In the genomic region with DNA sequence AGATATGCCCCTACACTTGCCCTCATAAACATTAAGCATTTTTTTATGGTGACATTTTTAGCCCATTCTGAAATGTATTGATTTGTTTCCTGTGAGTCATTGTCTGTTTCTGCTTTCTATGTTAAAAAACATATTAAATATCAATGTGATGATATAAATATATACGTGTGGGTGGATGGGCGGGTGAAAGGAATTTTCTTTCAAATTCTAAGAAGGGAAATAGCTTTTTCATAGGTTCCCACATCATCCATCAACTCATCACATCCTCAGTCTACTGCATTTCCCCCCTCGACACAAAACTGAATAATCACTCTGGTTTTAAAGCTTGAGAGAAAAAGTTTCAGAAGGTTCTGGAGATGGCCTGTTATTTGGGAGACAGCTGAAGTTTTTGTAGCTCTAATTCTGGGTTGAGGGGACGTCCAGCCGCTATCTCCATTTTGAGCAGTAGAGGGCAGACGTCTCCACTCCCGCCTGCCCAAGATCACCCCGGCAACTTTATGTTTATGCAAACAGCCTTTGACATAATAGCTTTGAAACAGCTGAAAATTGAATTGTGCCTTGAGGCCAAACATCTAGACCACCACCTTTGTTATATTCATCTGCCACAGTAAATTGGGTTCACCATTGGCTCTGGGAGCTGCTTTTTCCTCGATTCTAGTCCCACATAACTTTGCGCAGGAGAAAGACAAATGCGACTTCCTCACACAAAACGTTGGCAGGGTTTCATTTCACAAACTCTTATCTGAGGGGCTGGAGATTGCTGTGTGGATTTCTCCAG, we compare ENCODE assay signal across 1 cellular context.
TF ChIP-seq lines count a peak whose summit lies in the region.

No MANE protein-coding gene starts in this region.

TF ChIP-seq in K562, 482 proteins besides CTCF, POLR2A, EP300 and RAD21 (continued from another document):
- TF ChIP-seq, protein P1, sequence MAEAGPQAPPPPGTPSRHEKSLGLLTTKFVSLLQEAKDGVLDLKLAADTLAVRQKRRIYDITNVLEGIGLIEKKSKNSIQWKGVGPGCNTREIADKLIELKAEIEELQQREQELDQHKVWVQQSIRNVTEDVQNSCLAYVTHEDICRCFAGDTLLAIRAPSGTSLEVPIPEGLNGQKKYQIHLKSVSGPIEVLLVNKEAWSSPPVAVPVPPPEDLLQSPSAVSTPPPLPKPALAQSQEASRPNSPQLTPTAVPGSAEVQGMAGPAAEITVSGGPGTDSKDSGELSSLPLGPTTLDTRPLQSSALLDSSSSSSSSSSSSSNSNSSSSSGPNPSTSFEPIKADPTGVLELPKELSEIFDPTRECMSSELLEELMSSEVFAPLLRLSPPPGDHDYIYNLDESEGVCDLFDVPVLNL (CRISPR knock-in tag; IDR thresholded peaks at IDR 0.05; ENCODE audit: low read depth), result no peak
- no peak for TF ChIP-seq CGGBP1 (CRISPR knock-in tag; IDR thresholded peaks at IDR 0.05)
- TF ChIP-seq ZBTB17 (CRISPR knock-in tag; IDR thresholded peaks at IDR 0.05), result no peak
- TF ChIP-seq CBFA2T3 (IDR thresholded peaks at IDR 0.05), result no peak
- no peak for TF ChIP-seq ZNF282 (CRISPR knock-in tag; IDR thresholded peaks at IDR 0.05)
- no peak for TF ChIP-seq ZNF239 (CRISPR knock-in tag; IDR thresholded peaks at IDR 0.05)
- no peak for TF ChIP-seq ZBTB8A (IDR thresholded peaks at IDR 0.05; ENCODE audit: partially characterized antibody)
- no peak for TF ChIP-seq TOE1 (IDR thresholded peaks at IDR 0.05; ENCODE audit: borderline replicate concordance)
- no peak for TF ChIP-seq TOE1 (CRISPR knock-in tag; IDR thresholded peaks at IDR 0.05; ENCODE audit: borderline replicate concordance, low read depth)
- TF ChIP-seq LCOR (CRISPR knock-in tag; IDR thresholded peaks at IDR 0.05), result no peak
- TF ChIP-seq RFX1 (IDR thresholded peaks at IDR 0.05), result peak; percentile 74
- TF ChIP-seq HSF4 (CRISPR knock-in tag; IDR thresholded peaks at IDR 0.05; ENCODE audit: borderline replicate concordance), result no peak
- no peak for TF ChIP-seq ESRRB (CRISPR knock-in tag; IDR thresholded peaks at IDR 0.05; ENCODE audit: borderline replicate concordance)
- TF ChIP-seq, protein P2, sequence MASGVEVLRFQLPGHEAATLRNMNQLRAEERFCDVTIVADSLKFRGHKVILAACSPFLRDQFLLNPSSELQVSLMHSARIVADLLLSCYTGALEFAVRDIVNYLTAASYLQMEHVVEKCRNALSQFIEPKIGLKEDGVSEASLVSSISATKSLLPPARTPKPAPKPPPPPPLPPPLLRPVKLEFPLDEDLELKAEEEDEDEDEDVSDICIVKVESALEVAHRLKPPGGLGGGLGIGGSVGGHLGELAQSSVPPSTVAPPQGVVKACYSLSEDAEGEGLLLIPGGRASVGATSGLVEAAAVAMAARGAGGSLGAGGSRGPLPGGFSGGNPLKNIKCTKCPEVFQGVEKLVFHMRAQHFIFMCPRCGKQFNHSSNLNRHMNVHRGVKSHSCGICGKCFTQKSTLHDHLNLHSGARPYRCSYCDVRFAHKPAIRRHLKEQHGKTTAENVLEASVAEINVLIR (CRISPR knock-in tag; IDR thresholded peaks at IDR 0.05), result no peak
- TF ChIP-seq FIP1L1 (IDR thresholded peaks at IDR 0.05; ENCODE audit: low read depth, low read length, poor library complexity, severe bottlenecking), result no peak
- TF ChIP-seq XRCC5 (IDR thresholded peaks at IDR 0.05; ENCODE audit: low read depth, low read length), result 0 out of 2 replicates have a peak, but pooled peaks have one; percentile 36
- TF ChIP-seq, protein P3, sequence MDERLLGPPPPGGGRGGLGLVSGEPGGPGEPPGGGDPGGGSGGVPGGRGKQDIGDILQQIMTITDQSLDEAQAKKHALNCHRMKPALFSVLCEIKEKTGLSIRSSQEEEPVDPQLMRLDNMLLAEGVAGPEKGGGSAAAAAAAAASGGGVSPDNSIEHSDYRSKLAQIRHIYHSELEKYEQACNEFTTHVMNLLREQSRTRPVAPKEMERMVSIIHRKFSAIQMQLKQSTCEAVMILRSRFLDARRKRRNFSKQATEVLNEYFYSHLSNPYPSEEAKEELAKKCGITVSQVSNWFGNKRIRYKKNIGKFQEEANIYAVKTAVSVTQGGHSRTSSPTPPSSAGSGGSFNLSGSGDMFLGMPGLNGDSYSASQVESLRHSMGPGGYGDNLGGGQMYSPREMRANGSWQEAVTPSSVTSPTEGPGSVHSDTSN (CRISPR knock-in tag; IDR thresholded peaks at IDR 0.05; ENCODE audit: low read depth), result no peak
- TF ChIP-seq, protein P3 (tag; conservative IDR thresholded peaks at IDR 0.05; ENCODE audit: low read depth), result no peak
- TF ChIP-seq ZNF165 (CRISPR knock-in tag; IDR thresholded peaks at IDR 0.05; ENCODE audit: borderline replicate concordance), result no peak
- peak; percentile 32 to 45; a peak in 3 of 4 replicates for TF ChIP-seq NRF1 (conservative IDR thresholded peaks at IDR 0.05 in 1 of 2, IDR thresholded peaks at IDR 0.05 in 1 of 2)
- peak; percentile 28; the same call in 1 of the 2 replicates for TF ChIP-seq SPI1 (IDR thresholded peaks at IDR 0.05; ENCODE audit: borderline replicate concordance, low read depth, low read length)
- TF ChIP-seq BMI1 (IDR thresholded peaks at IDR 0.05; ENCODE audit: low read length), result peak; percentile 55
- TF ChIP-seq ZNF354B (CRISPR knock-in tag; IDR thresholded peaks at IDR 0.05), result no peak
- no peak for TF ChIP-seq FOXP1 (CRISPR knock-in tag; IDR thresholded peaks at IDR 0.05)
- peak; percentile 92 for TF ChIP-seq FOXJ3 (CRISPR knock-in tag; IDR thresholded peaks at IDR 0.05)
- no peak for TF ChIP-seq JUN (IDR thresholded peaks at IDR 0.05; ENCODE audit: borderline replicate concordance, low read depth, low read length)
- TF ChIP-seq JUN (CRISPR knock-in tag; IDR thresholded peaks at IDR 0.05; ENCODE audit: borderline replicate concordance), result no peak
- no peak for TF ChIP-seq ZNF140 (CRISPR knock-in tag; IDR thresholded peaks at IDR 0.05)
- TF ChIP-seq, protein P4, sequence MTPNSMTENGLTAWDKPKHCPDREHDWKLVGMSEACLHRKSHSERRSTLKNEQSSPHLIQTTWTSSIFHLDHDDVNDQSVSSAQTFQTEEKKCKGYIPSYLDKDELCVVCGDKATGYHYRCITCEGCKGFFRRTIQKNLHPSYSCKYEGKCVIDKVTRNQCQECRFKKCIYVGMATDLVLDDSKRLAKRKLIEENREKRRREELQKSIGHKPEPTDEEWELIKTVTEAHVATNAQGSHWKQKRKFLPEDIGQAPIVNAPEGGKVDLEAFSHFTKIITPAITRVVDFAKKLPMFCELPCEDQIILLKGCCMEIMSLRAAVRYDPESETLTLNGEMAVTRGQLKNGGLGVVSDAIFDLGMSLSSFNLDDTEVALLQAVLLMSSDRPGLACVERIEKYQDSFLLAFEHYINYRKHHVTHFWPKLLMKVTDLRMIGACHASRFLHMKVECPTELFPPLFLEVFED (CRISPR knock-in tag; conservative IDR thresholded peaks at IDR 0.05), result no peak
